ENCODE assay signal across 1 cellular context in the genomic region with DNA sequence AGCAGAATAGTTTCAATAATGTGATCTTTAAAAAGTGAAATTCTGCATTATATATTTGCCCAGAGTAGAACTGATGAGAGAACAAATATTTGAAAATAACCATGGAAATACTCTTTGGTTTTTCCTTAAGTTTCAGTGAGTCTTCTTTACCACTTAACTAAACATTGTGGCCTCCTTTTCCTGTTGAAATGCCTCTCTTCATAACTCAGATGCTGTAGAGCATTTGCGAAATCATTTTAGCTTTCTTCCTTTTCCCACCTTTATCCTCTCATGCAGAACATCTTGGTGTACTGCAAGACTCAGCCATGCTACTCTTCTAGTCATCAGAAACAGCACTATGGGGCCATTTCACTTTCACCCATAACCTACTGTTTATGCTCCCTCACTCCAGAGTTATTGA.
TF ChIP-seq lines count a peak whose summit lies in the region.

No MANE protein-coding gene starts in this region.

TF ChIP-seq in endothelial cell of umbilical vein, 7 proteins besides CTCF, POLR2A, EP300 and RAD21:
- TF ChIP-seq, protein P1, sequence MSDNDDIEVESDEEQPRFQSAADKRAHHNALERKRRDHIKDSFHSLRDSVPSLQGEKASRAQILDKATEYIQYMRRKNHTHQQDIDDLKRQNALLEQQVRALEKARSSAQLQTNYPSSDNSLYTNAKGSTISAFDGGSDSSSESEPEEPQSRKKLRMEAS (IDR thresholded peaks at IDR 0.05; ENCODE audit: insufficient read depth, insufficient read length), result no peak
- TF ChIP-seq JUN (IDR thresholded peaks at IDR 0.05; ENCODE audit: borderline replicate concordance, insufficient read depth, insufficient read length, low read depth) (no peak), FOS (IDR thresholded peaks at IDR 0.05; ENCODE audit: borderline replicate concordance, insufficient read depth, low read length) (no peak), GATA2 (IDR thresholded peaks at IDR 0.05; ENCODE audit: insufficient read depth, insufficient read length, low read depth, low read length) (no peak), EZH2 (IDR thresholded peaks at IDR 0.05; ENCODE audit: borderline replicate concordance, low read depth, low read length, severe bottlenecking) (no peak), POLR2AphosphoS5 (IDR thresholded peaks at IDR 0.05; ENCODE audit: insufficient read depth, low read depth, low read length) (no peak), MYC (IDR thresholded peaks at IDR 0.05; ENCODE audit: low read depth, low read length) (no peak)
